ENCODE assay signal across 6 cellular contexts in genomic region chr19:1606138-1606651, GRCh38. TPM values are rescaled to one million over a fixed set of nuclear protein-coding genes. Genes with fewer than 3 reads are reported as not detected.
A peak's percentile ranks its signal among the peaks of the same experiment; 100 is the strongest.
DNase-seq lines count a peak whose midpoint lies in the region; ATAC-seq and TF ChIP-seq lines count a peak whose summit lies in the region.

No MANE protein-coding gene starts in this region.

- H3K36me3 ChIP-seq in GM23248 (ENCODE audit: low read depth) (no peaks in the 10 kb centered on the region), neural cell (ENCODE audit: insufficient read depth, low read length) (no peaks in the 10 kb centered on the region)

- peaks cover 29% of the 10 kb centered on the region for H3K4me1 Mint-ChIP-seq in brain

- TF ChIP-seq CTCF in brain (conservative IDR thresholded peaks at IDR 0.05) (no peak), neural cell (IDR thresholded peaks at IDR 0.05; ENCODE audit: poor library complexity, severe bottlenecking) (peak; percentile 24)

- no peak for TF ChIP-seq EP300 in neural cell (conservative IDR thresholded peaks at IDR 0.05; ENCODE audit: poor library complexity, severe bottlenecking)

- no peaks in the 10 kb centered on the region for H3K9me3 ChIP-seq in GM23248 (ENCODE audit: low read depth)
- no peaks in the 10 kb centered on the region for H3K9me3 ChIP-seq in neural cell (ENCODE audit: low read length)

- H3K27ac ChIP-seq in GM23248 (peak overlapping the region; percentile 89), neural cell (ENCODE audit: low read length) (peak overlapping the region; percentile 94)

- H3K4me2 ChIP-seq in GM23248 (ENCODE audit: unreplicated experiment) (peak overlapping the region; percentile 95), neural cell (ENCODE audit: low read length) (peak overlapping the region; percentile 79)

- H3K9me2 ChIP-seq in GM23248 (ENCODE audit: insufficient read depth) (no peaks in the 10 kb centered on the region), neural cell (ENCODE audit: insufficient read depth, low read length) (no peaks in the 10 kb centered on the region)

- H2AFZ ChIP-seq in GM23248 (peak overlapping the region; percentile 95), neural cell (ENCODE audit: low read depth, low read length) (peak overlapping the region; percentile 48)

- in situ Hi-C loops in GM23248 (cut with MboI), result no loop called here

- H3K27me3 Mint-ChIP-seq in brain, result peaks cover 6% of the 10 kb centered on the region

- peaks cover 21% of the 10 kb centered on the region for H3K36me3 Mint-ChIP-seq in brain

- H3K27me3 ChIP-seq in GM23248 (replicated peaks; ENCODE audit: insufficient read depth) (no peaks in the 10 kb centered on the region), neural cell (ENCODE audit: insufficient read depth, low read depth, low read length) (no peaks in the 10 kb centered on the region)

- 11 to 15% methylated on average over 16 of the region's 16 CpGs for WGBS in GM23248 (ENCODE audit: low coverage in 1 of 2, low lambda C conversion rate in 2 of 2, missing lambda C conversion rate in 2 of 2), 2 experiments

- no peaks in the 10 kb centered on the region for H3K9me3 Mint-ChIP-seq in brain

- no peak for TF ChIP-seq RAD21 in neural cell (conservative IDR thresholded peaks at IDR 0.05)

- H3F3A ChIP-seq in GM23248 (ENCODE audit: insufficient read depth) (peaks cover 12% of the 10 kb centered on the region), neural cell (ENCODE audit: insufficient read depth, low read length, poor library complexity, severe bottlenecking) (no peaks in the 10 kb centered on the region)

- H3K79me2 ChIP-seq in GM23248 (ENCODE audit: insufficient read depth) (peaks cover 41% of the 10 kb centered on the region), neural cell (replicated peaks; ENCODE audit: insufficient read depth, low read length) (peaks cover 36% of the 10 kb centered on the region)

- peak overlapping the region; percentile 90 to 97 (median 95) for H3K4me3 Mint-ChIP-seq in brain

- H4K20me1 ChIP-seq in GM23248 (ENCODE audit: insufficient read depth) (no peaks in the 10 kb centered on the region), neural cell (ENCODE audit: insufficient read depth) (no peaks in the 10 kb centered on the region)

- DNase-seq in GM23248, result no peak
- DNase-seq in occipital lobe (lab: John Stamatoyannopoulos, UW), result no peak
- no peak for DNase-seq in HCEC 1CT

- peak overlapping the region; percentile 96 to 100 (median 99) for H3K27ac Mint-ChIP-seq in brain

- peaks cover 13% of the 10 kb centered on the region for H3K4me1 ChIP-seq in GM23248 (ENCODE audit: insufficient read depth)

- no peak for ATAC-seq in HG03045 (IDR thresholded peaks at IDR 0.05; ENCODE audit: unreplicated experiment)

- H3K4me3 ChIP-seq in GM23248, result peak overlapping the region; percentile 89
- H3K4me3 ChIP-seq in neural cell (ENCODE audit: low read length), result peak overlapping the region; percentile 97

- H3K9ac ChIP-seq in GM23248, result peak overlapping the region; percentile 86
- H3K9ac ChIP-seq in neural cell (ENCODE audit: low read length), result peak overlapping the region; percentile 94

TF ChIP-seq in neural cell, 6 proteins besides CTCF, POLR2A, EP300 and RAD21:
- TF ChIP-seq POLR2AphosphoS5 (IDR thresholded peaks at IDR 0.05) (no peak), SMC3 (conservative IDR thresholded peaks at IDR 0.05; ENCODE audit: poor library complexity) (peak; percentile 25), MXI1 (conservative IDR thresholded peaks at IDR 0.05; ENCODE audit: poor library complexity, severe bottlenecking) (no peak), TAF1 (IDR thresholded peaks at IDR 0.05; ENCODE audit: low read depth) (no peak), EZH2 (IDR thresholded peaks at IDR 0.05; ENCODE audit: borderline replicate concordance, insufficient read depth, low read length, poor library complexity, severe bottlenecking) (no peak)
- TF ChIP-seq, protein P1, sequence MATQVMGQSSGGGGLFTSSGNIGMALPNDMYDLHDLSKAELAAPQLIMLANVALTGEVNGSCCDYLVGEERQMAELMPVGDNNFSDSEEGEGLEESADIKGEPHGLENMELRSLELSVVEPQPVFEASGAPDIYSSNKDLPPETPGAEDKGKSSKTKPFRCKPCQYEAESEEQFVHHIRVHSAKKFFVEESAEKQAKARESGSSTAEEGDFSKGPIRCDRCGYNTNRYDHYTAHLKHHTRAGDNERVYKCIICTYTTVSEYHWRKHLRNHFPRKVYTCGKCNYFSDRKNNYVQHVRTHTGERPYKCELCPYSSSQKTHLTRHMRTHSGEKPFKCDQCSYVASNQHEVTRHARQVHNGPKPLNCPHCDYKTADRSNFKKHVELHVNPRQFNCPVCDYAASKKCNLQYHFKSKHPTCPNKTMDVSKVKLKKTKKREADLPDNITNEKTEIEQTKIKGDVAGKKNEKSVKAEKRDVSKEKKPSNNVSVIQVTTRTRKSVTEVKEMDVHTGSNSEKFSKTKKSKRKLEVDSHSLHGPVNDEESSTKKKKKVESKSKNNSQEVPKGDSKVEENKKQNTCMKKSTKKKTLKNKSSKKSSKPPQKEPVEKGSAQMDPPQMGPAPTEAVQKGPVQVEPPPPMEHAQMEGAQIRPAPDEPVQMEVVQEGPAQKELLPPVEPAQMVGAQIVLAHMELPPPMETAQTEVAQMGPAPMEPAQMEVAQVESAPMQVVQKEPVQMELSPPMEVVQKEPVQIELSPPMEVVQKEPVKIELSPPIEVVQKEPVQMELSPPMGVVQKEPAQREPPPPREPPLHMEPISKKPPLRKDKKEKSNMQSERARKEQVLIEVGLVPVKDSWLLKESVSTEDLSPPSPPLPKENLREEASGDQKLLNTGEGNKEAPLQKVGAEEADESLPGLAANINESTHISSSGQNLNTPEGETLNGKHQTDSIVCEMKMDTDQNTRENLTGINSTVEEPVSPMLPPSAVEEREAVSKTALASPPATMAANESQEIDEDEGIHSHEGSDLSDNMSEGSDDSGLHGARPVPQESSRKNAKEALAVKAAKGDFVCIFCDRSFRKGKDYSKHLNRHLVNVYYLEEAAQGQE (IDR thresholded peaks at IDR 0.05; ENCODE audit: borderline replicate concordance), result no peak
TF ChIP-seq in neural cell: peak in this region for 1.

RNA-seq across cellular contexts. Expression of gene UQCR11, which starts 0.9 kb away (rescaled TPM):
- total RNA-seq in GM23248 (2014; rRNA removed; shearing (Covaris generic)), result 49.3 and 53.0 TPM in 2 replicates
- polyA plus RNA-seq in GM23248 (2016; fragmentation: Nextera tagmentation; extraction: Ambion mirVana) (669 and 684 TPM in 2 replicates), brain (ENCODE audit: insufficient read depth, low read depth, low replicate concordance) (240 TPM), neural cell (204 and 237 TPM in 2 replicates)
- polyA minus RNA-seq in neural cell, result 41.2 and 51.1 TPM in 2 replicates
- total RNA-seq in occipital lobe, result 39.6 TPM

RNA-seq across cellular contexts. Expression of gene MBD3, which starts 13.5 kb away (rescaled TPM):
- total RNA-seq in GM23248 (2014; rRNA removed; shearing (Covaris generic)), result 134 and 153 TPM in 2 replicates
- polyA plus RNA-seq in GM23248 (2016; fragmentation: Nextera tagmentation; extraction: Ambion mirVana), result 24.5 and 26.4 TPM in 2 replicates
- 142 TPM for polyA plus RNA-seq in brain (ENCODE audit: insufficient read depth, low read depth, low replicate concordance)
- polyA plus RNA-seq in neural cell, result 80.1 and 102 TPM in 2 replicates
- polyA minus RNA-seq in neural cell, result 87.6 and 101 TPM in 2 replicates
- total RNA-seq in occipital lobe, result 54.7 TPM

RNA-seq across cellular contexts. Expression of gene MEX3D, which starts 38.1 kb away (rescaled TPM):
- 50.3 and 50.6 TPM in 2 replicates for total RNA-seq in GM23248 (2014; rRNA removed; shearing (Covaris generic))
- 2.6 and 3.0 TPM in 2 replicates for polyA plus RNA-seq in GM23248 (2016; fragmentation: Nextera tagmentation; extraction: Ambion mirVana)
- polyA plus RNA-seq in brain (ENCODE audit: insufficient read depth, low read depth, low replicate concordance), result 44.2 TPM
- polyA plus RNA-seq in neural cell, result 18.4 and 20.8 TPM in 2 replicates
- polyA minus RNA-seq in neural cell, result 67.0 and 98.6 TPM in 2 replicates
- 58.5 TPM for total RNA-seq in occipital lobe

RNA-seq across cellular contexts. Expression of gene TCF3, which starts 46.2 kb away (rescaled TPM):
- 58.9 and 60.6 TPM in 2 replicates for total RNA-seq in GM23248 (2014; rRNA removed; shearing (Covaris generic))
- polyA plus RNA-seq in GM23248 (2016; fragmentation: Nextera tagmentation; extraction: Ambion mirVana) (16.2 and 18.3 TPM in 2 replicates), brain (ENCODE audit: insufficient read depth, low read depth, low replicate concordance) (116 TPM), neural cell (31.7 and 44.9 TPM in 2 replicates)
- 36.6 and 40.4 TPM in 2 replicates for polyA minus RNA-seq in neural cell
- 20.9 TPM for total RNA-seq in occipital lobe
